8 cellular contexts compared by ENCODE assay signal in genomic region chr11:76783294-76783900, GRCh38. TPM values are rescaled to one million over a fixed set of nuclear protein-coding genes. Genes with fewer than 3 reads are reported as not detected.
A peak's percentile ranks its signal among the peaks of the same experiment; 100 is the strongest.
DNase-seq lines count a peak whose midpoint lies in the region; ATAC-seq, FAIRE-seq and TF ChIP-seq lines count a peak whose summit lies in the region.

TSS of gene TSKU (plus strand) at chr11:76783356. CDS start at chr11:76795617, 12,261 bp downstream.

- H3K4me3 ChIP-seq in GM08714 (ENCODE audit: low read length), result peak within 1 kb of the TSS; percentile 45; the same call in 1 of the 2 replicates
- H3K4me3 ChIP-seq in OCI-LY1 (ENCODE audit: low read depth, low read length, poor library complexity, severe bottlenecking), result peak within 1 kb of the TSS; percentile 65
- H3K4me3 ChIP-seq in colonic mucosa, result peak within 1 kb of the TSS; percentile 84
- peak within 1 kb of the TSS; percentile 79 for H3K4me3 ChIP-seq in mesodermal cell (ENCODE audit: extremely low read depth, insufficient read depth, low read length, poor library complexity, severe bottlenecking)
- H3K4me3 ChIP-seq in upper lobe of left lung, result peak within 1 kb of the TSS; percentile 74 to 82 (median 78)

- intact Hi-C loops in colonic mucosa (cut with DNase I), result no loop called here

- no peaks in the 10 kb centered on the region for H3K9me2 ChIP-seq in OCI-LY1 (ENCODE audit: low read depth, low read length)

- H3K79me2 ChIP-seq in OCI-LY1 (ENCODE audit: insufficient read depth, low read length), result no peaks in the 10 kb centered on the region

- H3K27me3 ChIP-seq in OCI-LY1 (ENCODE audit: insufficient read depth, low read length) (no peaks in the 10 kb centered on the region; the same call in 1 of the 2 replicates), colonic mucosa (no peaks in the 10 kb centered on the region), upper lobe of left lung (peaks cover 0 to 4% (median 3%) of the 10 kb centered on the region in 4 donors)

- FAIRE-seq in frontal cortex (lab: Jason Lieb, UNC), result no peak

- H3K27ac ChIP-seq in OCI-LY1 (ENCODE audit: low read depth, low read length, poor library complexity, severe bottlenecking) (no peak within 1 kb of the TSS), colonic mucosa (peak within 1 kb of the TSS; percentile 93), mesodermal cell (ENCODE audit: low read depth, low read length, severe bottlenecking) (peak within 1 kb of the TSS; percentile 96), upper lobe of left lung (peak within 1 kb of the TSS; percentile 79 to 90 (median 86))

- H3K4me1 ChIP-seq in OCI-LY1 (ENCODE audit: insufficient read depth, low read length, severe bottlenecking) (peaks cover 5% of the 10 kb centered on the region), colonic mucosa (peaks cover 10% of the 10 kb centered on the region), mesodermal cell (ENCODE audit: control insufficient read depth, insufficient read depth, low read length, poor library complexity, severe bottlenecking) (peaks cover 24% of the 10 kb centered on the region), upper lobe of left lung (peaks cover 22 to 40% (median 26%) of the 10 kb centered on the region in 4 donors)

- TF ChIP-seq EP300 in upper lobe of left lung (IDR thresholded peaks at IDR 0.05), result no peak

- H3K4me2 ChIP-seq in OCI-LY1 (ENCODE audit: low read length), result peak within 1 kb of the TSS; percentile 89

- DNase-seq in colonic mucosa (peak; percentile 55), upper lobe of left lung (no peak), SIG-M5 (lab: John Stamatoyannopoulos, UW) (no peak), frontal cortex (ENCODE audit: low spot score in 2 of 2) (no peak), NCI-H524 (lab: John Stamatoyannopoulos, UW) (no peak)

- H3K9me3 ChIP-seq in OCI-LY1 (ENCODE audit: low read length), result no peaks in the 10 kb centered on the region
- no peaks in the 10 kb centered on the region for H3K9me3 ChIP-seq in colonic mucosa
- peaks cover 8% of the 10 kb centered on the region for H3K9me3 ChIP-seq in mesodermal cell (ENCODE audit: control insufficient read depth, low read length)
- no peaks in the 10 kb centered on the region for H3K9me3 ChIP-seq in upper lobe of left lung

- no peaks in the 10 kb centered on the region for H4K20me1 ChIP-seq in OCI-LY1 (ENCODE audit: insufficient read depth, low read length)

- H3K36me3 ChIP-seq in OCI-LY1 (ENCODE audit: insufficient read depth, low read length), result no peaks in the 10 kb centered on the region
- H3K36me3 ChIP-seq in colonic mucosa, result no peaks in the 10 kb centered on the region
- peaks cover 26% of the 10 kb centered on the region for H3K36me3 ChIP-seq in mesodermal cell (ENCODE audit: control insufficient read depth, insufficient read depth, low read length)
- no peaks in the 10 kb centered on the region for H3K36me3 ChIP-seq in upper lobe of left lung

- H3K9ac ChIP-seq in OCI-LY1 (ENCODE audit: low read length) (peak within 1 kb of the TSS; percentile 52; the same call in 1 of the 2 replicates), colonic mucosa (ENCODE audit: low read depth in 2 of 2, low read length in 2 of 2) (peak within 1 kb of the TSS; percentile 71 to 92)

- peak in 1 of 4 donors; percentile 23 for TF ChIP-seq POLR2A in upper lobe of left lung (IDR thresholded peaks at IDR 0.05)

- peak in 1 of 2 donors; percentile 61 for ATAC-seq in upper lobe of left lung (ENCODE audit: low FRiP score in 2 of 2)

- no peaks in the 10 kb centered on the region for H3F3A ChIP-seq in OCI-LY1 (ENCODE audit: insufficient read depth, low read length)

- no peak within 1 kb of the TSS for H2AFZ ChIP-seq in OCI-LY1 (ENCODE audit: low read length)

- TF ChIP-seq CTCF in OCI-LY1 (IDR thresholded peaks at IDR 0.05; ENCODE audit: low read length) (no peak), colonic mucosa (IDR thresholded peaks at IDR 0.05) (no peak), upper lobe of left lung (IDR thresholded peaks at IDR 0.05) (peak in 1 of 6 experiments; percentile 5)

- WGBS in mesodermal cell (ENCODE audit: insufficient coverage in 2 of 2), 2 experiments, result 0% methylated on average over 56 to 65 of the region's 78 CpGs
- WGBS in upper lobe of left lung, 2 donors, result 0% methylated on average over 57 of the region's 78 CpGs; no CpG with 5 or more reads in 1 of the 2 donors

RNA-seq across cellular contexts. Expression of gene TSKU, which starts in this region (rescaled TPM):
- 10 to 100 TPM; 39.6 to 41.3 TPM for total RNA-seq in colonic mucosa
- 33.1 TPM for polyA plus RNA-seq in mesodermal cell (2013, experiment 1 of 2)
- 33.0 TPM for polyA plus RNA-seq in mesodermal cell (2013, experiment 2 of 2)
- total RNA-seq in upper lobe of left lung, result 10 to 100 TPM in 2 of 6 donors, 1 to 10 TPM in 4; 2.1 to 19.8 (median 9.5) TPM
- 4.9 TPM for total RNA-seq in frontal cortex
